Comparison of ENCODE assay signal across 9 cellular contexts in genomic region chr7:27165089-27165654, GRCh38. TPM values are rescaled to one million over a fixed set of nuclear protein-coding genes. Genes with fewer than 3 reads are reported as not detected.
DNase-seq lines count a peak whose midpoint lies in the region; ATAC-seq, FAIRE-seq and TF ChIP-seq lines count a peak whose summit lies in the region.
"Had no signal": no experiment of that assay in that cellular context is flagged by ENCODE, and none has a peak within 500 bp of the region (broad histone marks: within the 10 kb centered on the region; RNA-seq: fewer than 3 reads in every experiment).

TSS of gene HOXA9 (minus strand) at chr7:27165537. CDS start at chr7:27165457, 80 bp downstream.

- intact Hi-C loops in activated CD8-positive, alpha-beta T cell treated with anti-CD3 and anti-CD28 coated beads for 36 hours (cut with micrococcal nuclease) = loop anchor here (5.0 kb wide), 1 partner anchor 37 kb away; the partner anchor contains the start of gene HOXA13

- no peaks in the 10 kb centered on the region for H3K9me1 ChIP-seq in keratinocyte (ENCODE audit: control insufficient read depth, extremely low read depth, insufficient read depth, low read length)

- H3K27me3 ChIP-seq in keratinocyte (ENCODE audit: control insufficient read depth, extremely low read depth, insufficient read depth, low read length) (no peaks in the 10 kb centered on the region), thoracic aorta (replicated peaks; ENCODE audit: insufficient read depth) (peaks cover 9% of the 10 kb centered on the region)

- H3K36me3 ChIP-seq in keratinocyte (ENCODE audit: control insufficient read depth in 2 of 2, extremely low read depth in 1 of 2, insufficient read depth in 2 of 2, low read length in 2 of 2) (peaks cover 4 to 10% of the 10 kb centered on the region in 2 experiments), thoracic aorta (no peaks in the 10 kb centered on the region)

- peak within 1 kb of the TSS; percentile 95 for H2AFZ ChIP-seq in keratinocyte (ENCODE audit: control insufficient read depth, low read length)

- H3K4me2 ChIP-seq in keratinocyte (ENCODE audit: control insufficient read depth, extremely low read depth, insufficient read depth, low read depth, low read length) = peak within 1 kb of the TSS; percentile 98

- H4K20me1 ChIP-seq in keratinocyte (ENCODE audit: control insufficient read depth, extremely low read depth, insufficient read depth, low read length) = no peaks in the 10 kb centered on the region

- ATAC-seq in activated CD8-positive, alpha-beta T cell treated with anti-CD3 and anti-CD28 coated beads for 36 hours = no peak
- no peak for ATAC-seq in thoracic aorta (ENCODE audit: insufficient number of reproducible peaks, low FRiP score, low read depth)
- ATAC-seq in HG03442 (IDR thresholded peaks at IDR 0.05; ENCODE audit: unreplicated experiment) = no peak
- no peak for ATAC-seq in GM18498 (IDR thresholded peaks at IDR 0.05; ENCODE audit: unreplicated experiment)
- ATAC-seq in HG03521 (IDR thresholded peaks at IDR 0.05; ENCODE audit: unreplicated experiment) = no peak

- H3K4me1 ChIP-seq in keratinocyte (ENCODE audit: control insufficient read depth, extremely low read depth, insufficient read depth, low read length) (peaks cover 22% of the 10 kb centered on the region), thoracic aorta (ENCODE audit: control insufficient read depth in 1 of 2, low read depth in 2 of 2) (peaks cover 10 to 28% of the 10 kb centered on the region in 2 donors)

- peak; percentile 35 for DNase-seq in activated CD4-positive, CD25-positive, alpha-beta regulatory T cell treated with anti-CD3 and anti-CD28 coated beads, Interleukin-2, amount 50 U/mL, for 72 hours
- no peak for DNase-seq in activated CD4-positive, CD25-positive, alpha-beta regulatory T cell (lab: John Stamatoyannopoulos, UW)
- DNase-seq in activated CD8-positive, alpha-beta T cell treated with anti-CD3 and anti-CD28 coated beads for 36 hours = no peak
- peak; percentile 79 for DNase-seq in keratinocyte (ENCODE audit: low read depth, low spot score)
- no peak for DNase-seq in thoracic aorta (ENCODE audit: low spot score)

- H3K27ac ChIP-seq in keratinocyte (ENCODE audit: control insufficient read depth, insufficient read depth, low read length) (peak within 1 kb of the TSS; percentile 87), thoracic aorta (peak within 1 kb of the TSS in 1 of 2 donors; percentile 26)

- no peak within 1 kb of the TSS for H3K27ac Mint-ChIP-seq in activated CD8-positive, alpha-beta T cell treated with anti-CD3 and anti-CD28 coated beads for 36 hours

- H3K9me3 ChIP-seq in keratinocyte (ENCODE audit: control insufficient read depth, low read depth, low read length) (no peaks in the 10 kb centered on the region), thoracic aorta (no peaks in the 10 kb centered on the region)

- H3K27me3 Mint-ChIP-seq in activated CD8-positive, alpha-beta T cell treated with anti-CD3 and anti-CD28 coated beads for 36 hours = peaks cover 77% of the 10 kb centered on the region

- CTCF ChIA-PET in activated CD8-positive, alpha-beta T cell treated with anti-CD3 and anti-CD28 coated beads for 36 hours (lab: Charles Lee) = interaction anchor here (1.2 to 1.9 kb wide), 3 partner anchors 11 to 75 kb away, joined by 3 to 5 read pairs (median 4); no protein-coding TSS in a partner anchor

- no peak for TF ChIP-seq CTCF in activated CD8-positive, alpha-beta T cell treated with anti-CD3 and anti-CD28 coated beads for 36 hours (IDR thresholded peaks at IDR 0.05)
- TF ChIP-seq CTCF in keratinocyte (optimal IDR thresholded peaks at IDR 0.05 in 1 of 3, IDR thresholded peaks at IDR 0.05 in 1 of 3, conservative IDR thresholded peaks at IDR 0.05 in 1 of 3; ENCODE audit: extremely low read depth in 1 of 3, insufficient read depth in 2 of 3, low read length in 3 of 3) (no peak), thoracic aorta (IDR thresholded peaks at IDR 0.05) (no peak)

- no peaks in the 10 kb centered on the region for H3K36me3 Mint-ChIP-seq in activated CD8-positive, alpha-beta T cell treated with anti-CD3 and anti-CD28 coated beads for 36 hours (ENCODE audit: low read depth)

- POLR2A ChIA-PET in activated CD8-positive, alpha-beta T cell treated with anti-CD3 and anti-CD28 coated beads for 36 hours (lab: Charles Lee) = interaction anchor here (1.2 kb wide), 1 partner anchor 13 kb away, joined by 4 read pairs; the partner anchor contains the start of gene HOXA3

- FAIRE-seq in keratinocyte (lab: Jason Lieb, UNC) = peak; percentile 76

- dilution Hi-C loops in keratinocyte (cut with MboI; ENCODE audit: extremely low pct_ligation_motif_present, low sequenced_read_pairs) = no loop called here

- H3K9me3 Mint-ChIP-seq in activated CD8-positive, alpha-beta T cell treated with anti-CD3 and anti-CD28 coated beads for 36 hours = no peaks in the 10 kb centered on the region

- peaks cover 80% of the 10 kb centered on the region for H3K79me2 ChIP-seq in keratinocyte (ENCODE audit: control insufficient read depth, insufficient read depth, low read length)

- H3K9ac ChIP-seq in keratinocyte (ENCODE audit: control insufficient read depth, extremely low read depth, insufficient read depth, low read length) = peak within 1 kb of the TSS; percentile 83

- H3K4me3 ChIP-seq in keratinocyte (ENCODE audit: control insufficient read depth in 2 of 3, extremely low read depth in 1 of 3, insufficient read depth in 2 of 3, low read depth in 1 of 3, low read length in 3 of 3) (peak within 1 kb of the TSS; percentile 78 to 94 (median 84)), thoracic aorta (peak within 1 kb of the TSS; percentile 62)

- peak within 1 kb of the TSS; percentile 38 for H3K4me3 Mint-ChIP-seq in activated CD8-positive, alpha-beta T cell treated with anti-CD3 and anti-CD28 coated beads for 36 hours

- H3K4me1 Mint-ChIP-seq in activated CD8-positive, alpha-beta T cell treated with anti-CD3 and anti-CD28 coated beads for 36 hours (ENCODE audit: low read depth) = peaks cover 28% of the 10 kb centered on the region

RNA-seq across cellular contexts. Expression of gene HOXA9, which starts in this region (rescaled TPM):
- total RNA-seq in activated CD8-positive, alpha-beta T cell treated with anti-CD3 and anti-CD28 coated beads for 36 hours = not detected
- 9.0 to 40.5 TPM (median 28.1 TPM) in 3 replicates for polyA plus RNA-seq in keratinocyte
- 76.1 TPM for polyA plus RNA-seq in keratinocyte (2011; ENCODE audit: low read depth)
- polyA plus RNA-seq in keratinocyte (2011; cell fraction: cytosol; rRNA removed) = 20.4 and 23.2 TPM in 2 replicates
- polyA plus RNA-seq in keratinocyte (2011; cell fraction: nucleus; rRNA removed) = 22.3 and 31.4 TPM in 2 replicates
- polyA plus RNA-seq in keratinocyte (2012; ENCODE audit: low replicate concordance) = 21.1 and 27.0 TPM in 2 replicates
- polyA minus RNA-seq in keratinocyte = 1.5 to 5.7 TPM (median 4.0 TPM) in 3 replicates
- 9.4 TPM for polyA minus RNA-seq in keratinocyte (2011; cell fraction: cytosol; rRNA and poly(A)+ RNA removed)
- 2.2 and 3.8 TPM in 2 replicates for polyA minus RNA-seq in keratinocyte (2011; cell fraction: nucleus; rRNA and poly(A)+ RNA removed)
- not detected for total RNA-seq in thoracic aorta
- total RNA-seq: activated CD8-positive, alpha-beta memory T cell treated with anti-CD3 and anti-CD28 coated beads for 36 hours had no signal

Comparison
In these comparisons a context has a peak if more than half of its experiments do, and no peak if none do; other contexts are left out.
1. DNase-seq: peak in activated CD4-positive, CD25-positive, alpha-beta regulatory T cell treated with anti-CD3 and anti-CD28 coated beads, Interleukin-2, amount 50 U/mL, for 72 hours (single experiment) and keratinocyte (single experiment); none in activated CD4-positive, CD25-positive, alpha-beta regulatory T cell (0 of 4), activated CD8-positive, alpha-beta T cell treated with anti-CD3 and anti-CD28 coated beads for 36 hours (single experiment) and thoracic aorta (single experiment).